ENCODE assay signal across 8 cellular contexts in genomic region chr9:93207326-93207814, GRCh38. TPM values are rescaled to one million over a fixed set of nuclear protein-coding genes. Genes with fewer than 3 reads are reported as not detected.
DNase-seq lines count a peak whose midpoint lies in the region; ATAC-seq, FAIRE-seq and TF ChIP-seq lines count a peak whose summit lies in the region.

No MANE protein-coding gene starts in this region.

- H3K9me3 ChIP-seq in right cardiac atrium (ENCODE audit: control insufficient read depth, low read length) (no peaks in the 10 kb centered on the region), stomach (no peaks in the 10 kb centered on the region)

- intact Hi-C loops in right cardiac atrium (cut with DNase I), result no loop called here
- intact Hi-C loops in stomach (cut with DNase I; ENCODE audit: low total_unique reads), result no loop called here

- WGBS in right cardiac atrium, result 20% methylated on average over 9 of the region's 9 CpGs
- WGBS in stomach, 5 donors, result 36 to 62% (median 56%) methylated on average over 6 to 9 of the region's 9 CpGs

- H3K27ac ChIP-seq in VCaP, result peak overlapping the region; percentile 99
- peak overlapping the region; percentile 83 for H3K27ac ChIP-seq in right cardiac atrium (ENCODE audit: low read length)
- peak overlapping the region in 4 of 5 donors; percentile 21 to 80 (median 66) for H3K27ac ChIP-seq in stomach

- H3K4me1 ChIP-seq in right cardiac atrium (ENCODE audit: control insufficient read depth, insufficient read depth, low read length) (peaks cover 16% of the 10 kb centered on the region), stomach (peaks cover 34 to 64% (median 50%) of the 10 kb centered on the region in 4 donors)

- no peak for FAIRE-seq in HTR-8/SVneo (lab: Jason Lieb, UNC)

- no peak for TF ChIP-seq EP300 in stomach (IDR thresholded peaks at IDR 0.05)

- no peak for TF ChIP-seq CTCF in VCaP (conservative IDR thresholded peaks at IDR 0.05)
- no peak for TF ChIP-seq CTCF in stomach (IDR thresholded peaks at IDR 0.05)
- no peak for TF ChIP-seq CTCF in GM10266 (IDR thresholded peaks at IDR 0.05; ENCODE audit: control insufficient read depth, insufficient read depth, low read depth, missing control alignments)

- TF ChIP-seq POLR2A in stomach (IDR thresholded peaks at IDR 0.05), result no peak

- H3K27me3 ChIP-seq in right cardiac atrium (ENCODE audit: control insufficient read depth, insufficient read depth), result no peaks in the 10 kb centered on the region
- H3K27me3 ChIP-seq in stomach, result no peaks in the 10 kb centered on the region

- H3K4me3 ChIP-seq in right cardiac atrium (ENCODE audit: low read length), result no peak overlapping the region
- H3K4me3 ChIP-seq in stomach, result no peak overlapping the region

- DNase-seq in MV-4-11 (lab: John Stamatoyannopoulos, UW) (peak; percentile 41), right cardiac atrium (peak; percentile 51 to 86 (median 83)), stomach (no peak), GM10266 (ENCODE audit: extremely low spot score) (no peak), HTR-8/SVneo (ENCODE audit: insufficient read length, low spot score) (no peak), GOT3 (lab: John Stamatoyannopoulos, UW) (no peak)

- ATAC-seq in right cardiac atrium, result peak; percentile 62 to 68
- ATAC-seq in GM19324 (IDR thresholded peaks at IDR 0.05; ENCODE audit: low FRiP score, unreplicated experiment), result no peak

- no peaks in the 10 kb centered on the region for H3K36me3 ChIP-seq in stomach

RNA-seq across cellular contexts. Expression of gene WNK2, which starts 23.4 kb away (rescaled TPM):
- total RNA-seq in right cardiac atrium, result 100 to 1,000 TPM; 217 to 322 (median 278) TPM
- polyA plus RNA-seq in right cardiac atrium, result 167 TPM
- 100 to 1,000 TPM in 2 of 5 donors, 10 to 100 TPM in 2, 1 to 10 TPM in 1; 1.2 to 700 (median 33.5) TPM for total RNA-seq in stomach
- 10 to 100 TPM in 1 of 3 donors, 1 to 10 TPM in 2; 2.9 to 13.8 (median 8.8) TPM for polyA plus RNA-seq in stomach

Comparison
In these comparisons a context has a peak if more than half of its experiments do, and no peak if none do; other contexts are left out.
1. DNase-seq: peak in MV-4-11 (single experiment) and right cardiac atrium (3 of 3); none in stomach (single experiment), GM10266 (single experiment), HTR-8/SVneo (single experiment) and GOT3 (single experiment).
2. Peak in every context shown above with its lines, with median percentiles within 50 percentile points of each other: H3K27ac ChIP-seq.